2 cellular contexts compared by ENCODE assay signal in the genomic region with DNA sequence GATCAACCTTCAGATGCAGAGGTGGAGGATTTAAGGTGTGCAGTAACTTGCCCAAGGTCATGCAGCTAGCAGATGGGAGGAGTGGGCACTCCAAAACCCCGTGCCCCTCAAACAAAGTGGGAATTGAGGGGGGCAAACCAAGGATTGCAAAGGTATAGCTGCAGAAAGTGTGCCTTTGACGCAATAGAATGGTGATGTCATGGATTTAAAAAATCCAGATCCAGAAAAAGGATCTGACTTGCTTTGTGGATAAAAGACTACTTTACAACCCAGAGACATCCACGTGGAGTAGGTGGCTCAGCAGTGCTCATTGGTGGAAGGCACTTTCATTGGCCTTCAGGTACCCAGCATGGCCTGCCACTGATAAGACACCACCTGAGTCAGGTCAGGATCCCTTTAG.
TF ChIP-seq lines count a peak whose summit lies in the region.

No MANE protein-coding gene starts in this region.

TF ChIP-seq in A549, 52 proteins besides CTCF, POLR2A, EP300 and RAD21:
- TF ChIP-seq HOXA7 (CRISPR knock-in tag; IDR thresholded peaks at IDR 0.05), result no peak
- no peak for TF ChIP-seq ZNF302 (CRISPR knock-in tag; IDR thresholded peaks at IDR 0.05)
- TF ChIP-seq HMGXB4 (CRISPR knock-in tag; IDR thresholded peaks at IDR 0.05; ENCODE audit: borderline replicate concordance), result no peak
- no peak for TF ChIP-seq JUNB (IDR thresholded peaks at IDR 0.05)

TF ChIP-seq in IMR-90, 13 proteins besides CTCF, POLR2A, EP300 and RAD21:
- TF ChIP-seq RFX5 (IDR thresholded peaks at IDR 0.05; ENCODE audit: low read depth, low read length) (no peak), SMC3 (IDR thresholded peaks at IDR 0.05; ENCODE audit: low read depth, low read length) (no peak), NFE2L2 (IDR thresholded peaks at IDR 0.05; ENCODE audit: low read depth, low read length) (no peak), MAFK (IDR thresholded peaks at IDR 0.05; ENCODE audit: low read depth, low read length) (no peak), MAZ (IDR thresholded peaks at IDR 0.05; ENCODE audit: borderline replicate concordance, low read depth, low read length) (no peak), BHLHE40 (IDR thresholded peaks at IDR 0.05; ENCODE audit: low read depth, low read length) (no peak), CHD1 (IDR thresholded peaks at IDR 0.05; ENCODE audit: low read depth, low read length) (no peak), RCOR1 (IDR thresholded peaks at IDR 0.05; ENCODE audit: insufficient replicate concordance, low read length) (no peak), FOS (IDR thresholded peaks at IDR 0.05; ENCODE audit: low read depth, low read length) (no peak), CEBPB (IDR thresholded peaks at IDR 0.05; ENCODE audit: low read depth, low read length) (no peak), MXI1 (IDR thresholded peaks at IDR 0.05; ENCODE audit: borderline replicate concordance, low read depth, low read length) (no peak)
- TF ChIP-seq, protein P1, sequence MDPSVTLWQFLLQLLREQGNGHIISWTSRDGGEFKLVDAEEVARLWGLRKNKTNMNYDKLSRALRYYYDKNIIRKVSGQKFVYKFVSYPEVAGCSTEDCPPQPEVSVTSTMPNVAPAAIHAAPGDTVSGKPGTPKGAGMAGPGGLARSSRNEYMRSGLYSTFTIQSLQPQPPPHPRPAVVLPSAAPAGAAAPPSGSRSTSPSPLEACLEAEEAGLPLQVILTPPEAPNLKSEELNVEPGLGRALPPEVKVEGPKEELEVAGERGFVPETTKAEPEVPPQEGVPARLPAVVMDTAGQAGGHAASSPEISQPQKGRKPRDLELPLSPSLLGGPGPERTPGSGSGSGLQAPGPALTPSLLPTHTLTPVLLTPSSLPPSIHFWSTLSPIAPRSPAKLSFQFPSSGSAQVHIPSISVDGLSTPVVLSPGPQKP (IDR thresholded peaks at IDR 0.05; ENCODE audit: borderline replicate concordance, low read depth, low read length), result no peak
- TF ChIP-seq, protein P2, sequence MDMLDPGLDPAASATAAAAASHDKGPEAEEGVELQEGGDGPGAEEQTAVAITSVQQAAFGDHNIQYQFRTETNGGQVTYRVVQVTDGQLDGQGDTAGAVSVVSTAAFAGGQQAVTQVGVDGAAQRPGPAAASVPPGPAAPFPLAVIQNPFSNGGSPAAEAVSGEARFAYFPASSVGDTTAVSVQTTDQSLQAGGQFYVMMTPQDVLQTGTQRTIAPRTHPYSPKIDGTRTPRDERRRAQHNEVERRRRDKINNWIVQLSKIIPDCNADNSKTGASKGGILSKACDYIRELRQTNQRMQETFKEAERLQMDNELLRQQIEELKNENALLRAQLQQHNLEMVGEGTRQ (IDR thresholded peaks at IDR 0.05; ENCODE audit: low read depth, low read length), result no peak
